Comparison of ENCODE assay signal across 9 cellular contexts in genomic region chr21:45041351-45041805, GRCh38. TPM values are rescaled to one million over a fixed set of nuclear protein-coding genes. Genes with fewer than 3 reads are reported as not detected.
DNase-seq lines count a peak whose midpoint lies in the region; ATAC-seq and TF ChIP-seq lines count a peak whose summit lies in the region.
"Had no signal": no experiment of that assay in that cellular context is flagged by ENCODE, and none has a peak within 500 bp of the region (broad histone marks: within the 10 kb centered on the region; RNA-seq: fewer than 3 reads in every experiment).

No MANE protein-coding gene starts in this region.

- peaks cover 17% of the 10 kb centered on the region for H3K27me3 ChIP-seq in PC-9 (ENCODE audit: insufficient read depth, low read depth)
- H3K27me3 ChIP-seq in osteoblast (ENCODE audit: insufficient read depth, low read length): peaks cover 6% of the 10 kb centered on the region
- no peaks in the 10 kb centered on the region for H3K27me3 ChIP-seq in Caco-2 (replicated peaks; ENCODE audit: control insufficient read depth, insufficient read depth, low read length)

- H3K36me3 ChIP-seq in PC-9 (ENCODE audit: low read depth) (no peaks in the 10 kb centered on the region), osteoblast (ENCODE audit: insufficient read depth, low read length) (no peaks in the 10 kb centered on the region), Caco-2 (ENCODE audit: control insufficient read depth, insufficient read depth, low read length) (no peaks in the 10 kb centered on the region)

- H3K27ac ChIP-seq in PC-9 (no peak overlapping the region), osteoblast (ENCODE audit: low read depth, low read length) (peak overlapping the region; percentile 78)

- TF ChIP-seq CTCF in AG10803 (conservative IDR thresholded peaks at IDR 0.05; ENCODE audit: low read length): no peak
- TF ChIP-seq CTCF in PC-9 (conservative IDR thresholded peaks at IDR 0.05): no peak
- no peak for TF ChIP-seq CTCF in fibroblast of pulmonary artery (IDR thresholded peaks at IDR 0.05; ENCODE audit: low read length, missing control alignments)
- no peak for TF ChIP-seq CTCF in osteoblast (IDR thresholded peaks at IDR 0.05; ENCODE audit: extremely low read depth, low read depth, low read length)
- TF ChIP-seq CTCF in Caco-2 (IDR thresholded peaks at IDR 0.05; ENCODE audit: insufficient read depth in 1 of 2, low read depth in 1 of 2, low read length in 1 of 2, severe bottlenecking in 1 of 2, unreplicated experiment in 1 of 2): no peak

- H2AFZ ChIP-seq in PC-9: no peak overlapping the region
- peak overlapping the region; percentile 61 for H2AFZ ChIP-seq in osteoblast (ENCODE audit: low read length)

- H3F3A ChIP-seq in PC-9 (ENCODE audit: insufficient read depth, low read depth): no peaks in the 10 kb centered on the region

- DNase-seq in AG10803 (ENCODE audit: low read depth): peak; percentile 96
- DNase-seq in PC-9: no peak
- peak; percentile 85 for DNase-seq in fibroblast of pulmonary artery (ENCODE audit: low read depth)
- DNase-seq in osteoblast (ENCODE audit: insufficient read length, low spot score, missing footprints): peak; percentile 90
- no peak for DNase-seq in NCI-H446 (lab: John Stamatoyannopoulos, UW)
- DNase-seq in Caco-2: no peak
- DNase-seq in activated effector memory CD4-positive, alpha-beta T cell treated with Interleukin-2 at 50 U/mL for 16 hours: no peak
- DNase-seq: CD4-positive, CD25-positive, alpha-beta regulatory T cell had no signal

- H3K4me3 ChIP-seq in AG10803 (ENCODE audit: low read length): peak overlapping the region; percentile 49
- no peak overlapping the region for H3K4me3 ChIP-seq in PC-9
- no peak overlapping the region for H3K4me3 ChIP-seq in fibroblast of pulmonary artery (replicated peaks; ENCODE audit: low read depth, low read length)
- peak overlapping the region; percentile 53 for H3K4me3 ChIP-seq in osteoblast (ENCODE audit: insufficient read depth, low read length)
- no peak overlapping the region for H3K4me3 ChIP-seq in Caco-2 (ENCODE audit: low read depth, low read length)

- POLR2A ChIA-PET in PC-9 (lab: Charles Lee; ENCODE audit: unreplicated experiment) (interaction anchor here (0.5 kb wide), 1 partner anchor 29 kb away, joined by 3 read pairs; no protein-coding TSS in a partner anchor), Caco-2 (lab: Charles Lee) (no interaction called here)

- peaks cover 3% of the 10 kb centered on the region for H3K27me3 Mint-ChIP-seq in Caco-2 (ENCODE audit: insufficient read depth, unreplicated experiment)

- intact Hi-C loops in PC-9 (cut with micrococcal nuclease; ENCODE audit: unreplicated experiment) (no loop called here), Caco-2 (cut with micrococcal nuclease; ENCODE audit: unreplicated experiment) (no loop called here)

- no peaks in the 10 kb centered on the region for H4K20me1 ChIP-seq in PC-9 (ENCODE audit: insufficient read depth)
- H4K20me1 ChIP-seq in osteoblast (ENCODE audit: insufficient read depth, low read length): no peaks in the 10 kb centered on the region

- H3K4me2 ChIP-seq in PC-9: peak overlapping the region; percentile 28; the same call in 1 of the 2 replicates
- H3K4me2 ChIP-seq in osteoblast (ENCODE audit: insufficient read depth, low read length): peak overlapping the region; percentile 62

- no peak overlapping the region for H3K27ac Mint-ChIP-seq in Caco-2 (ENCODE audit: unreplicated experiment)

- BruUV-seq in PC-9 (replicated peaks; lab: Mats Ljungman, UMichigan) (no TSS peak), Caco-2 (replicated peaks; lab: Mats Ljungman, UMichigan) (no TSS peak)

- H3K9me3 Mint-ChIP-seq in Caco-2 (ENCODE audit: unreplicated experiment): peaks cover 31% of the 10 kb centered on the region

- CTCF ChIA-PET in PC-9 (lab: Charles Lee) (no interaction called here), Caco-2 (lab: Charles Lee) (no interaction called here)

- H3K4me1 Mint-ChIP-seq in Caco-2 (ENCODE audit: low read depth, unreplicated experiment): peaks cover 9% of the 10 kb centered on the region

- peaks cover 5% of the 10 kb centered on the region; the same call in 1 of the 2 replicates for H3K9me3 ChIP-seq in PC-9 (ENCODE audit: insufficient read depth, low read depth)
- peaks cover 9% of the 10 kb centered on the region for H3K9me3 ChIP-seq in osteoblast (ENCODE audit: low read depth, low read length)
- H3K9me3 ChIP-seq in Caco-2: peaks cover 11% of the 10 kb centered on the region

- H3K79me2 ChIP-seq in PC-9 (ENCODE audit: low read depth) (no peaks in the 10 kb centered on the region), osteoblast (ENCODE audit: insufficient read depth, low read length) (no peaks in the 10 kb centered on the region)

- no peaks in the 10 kb centered on the region for H3K36me3 Mint-ChIP-seq in Caco-2 (ENCODE audit: insufficient read depth, unreplicated experiment)
- H3K36me3 Mint-ChIP-seq: CD4-positive, CD25-positive, alpha-beta regulatory T cell had no signal

- H3K4me3 Mint-ChIP-seq in Caco-2 (ENCODE audit: unreplicated experiment): no peak overlapping the region
- H3K4me3 Mint-ChIP-seq: CD4-positive, CD25-positive, alpha-beta regulatory T cell had no signal

- no peaks in the 10 kb centered on the region for H3K9me2 ChIP-seq in PC-9 (ENCODE audit: insufficient read depth)

- no peaks in the 10 kb centered on the region for H3K4me1 ChIP-seq in PC-9 (replicated peaks; ENCODE audit: insufficient read depth)
- peaks cover 15% of the 10 kb centered on the region for H3K4me1 ChIP-seq in osteoblast (ENCODE audit: insufficient read depth, low read length)
- no peaks in the 10 kb centered on the region for H3K4me1 ChIP-seq in Caco-2

- no peak for ATAC-seq in HG03025 (IDR thresholded peaks at IDR 0.05; ENCODE audit: low FRiP score, unreplicated experiment)

RNA-seq across cellular contexts. Expression of gene ADARB1, which starts 33.0 kb away (rescaled TPM):
- 12.1 and 19.1 TPM in 2 replicates for total RNA-seq in PC-9 (2021)
- 19.5 and 28.9 TPM in 2 replicates for total RNA-seq in osteoblast
- 25.4 and 25.8 TPM in 2 replicates for total RNA-seq in Caco-2 (2022)

Comparison
In these comparisons a context has a peak if more than half of its experiments do, and no peak if none do; other contexts are left out.
1. DNase-seq: peak in AG10803 (single experiment), fibroblast of pulmonary artery (single experiment) and osteoblast (single experiment); none in PC-9 (0 of 2), NCI-H446 (0 of 2), Caco-2 (0 of 2) and activated effector memory CD4-positive, alpha-beta T cell treated with Interleukin-2 at 50 U/mL for 16 hours (single experiment).
2. H3K4me3 ChIP-seq: peak in AG10803 (single experiment) and osteoblast (single experiment); none in PC-9 (single experiment), fibroblast of pulmonary artery (single experiment) and Caco-2 (single experiment).